In the genomic region with DNA sequence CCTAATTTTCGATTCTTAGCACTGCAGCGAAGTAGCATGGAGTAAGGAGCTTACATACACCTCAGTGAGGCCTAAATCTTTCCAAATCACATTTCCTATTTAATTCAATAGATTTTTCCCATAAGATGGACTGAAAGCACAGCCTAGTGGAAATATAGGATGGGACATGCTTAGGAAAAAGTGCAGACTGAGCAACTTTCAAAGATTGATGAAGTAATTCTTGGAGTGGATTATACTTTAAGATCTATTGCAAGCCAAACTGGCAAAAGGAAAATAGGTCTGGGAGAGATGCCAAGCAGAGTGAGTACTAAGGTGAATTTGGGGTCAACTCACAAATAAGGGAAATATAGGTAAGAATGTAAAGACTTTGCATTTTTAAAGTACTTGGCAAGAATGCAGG, we compare ENCODE assay signal across 18 cellular contexts.
DNase-seq lines count a peak whose midpoint lies in the region; FAIRE-seq and TF ChIP-seq lines count a peak whose summit lies in the region.
"Had no signal": no experiment of that assay in that cellular context is flagged by ENCODE, and none has a peak within 500 bp of the region (broad histone marks: within the 10 kb centered on the region; RNA-seq: fewer than 3 reads in every experiment).

No MANE protein-coding gene starts in this region.

- H3K9me3 Mint-ChIP-seq in neural progenitor cell: no peaks in the 10 kb centered on the region
- H3K9me3 Mint-ChIP-seq: dendritic cell treated with granulocyte-macrophage colony-stimulating factor and Interleukin-4, amounts not matched to agents 40 ng/mL and 50 ng/mL, for 4 days had no signal

- no peak overlapping the region for H3K56ac ChIP-seq in H1 (replicated peaks; ENCODE audit: insufficient read length, low read depth, low read length)

- H3F3A ChIP-seq in neural progenitor cell (ENCODE audit: low read depth): no peaks in the 10 kb centered on the region

- H2AFZ ChIP-seq in H1 (ENCODE audit: low read length): no peak overlapping the region
- H2AFZ ChIP-seq in neural progenitor cell (replicated peaks): no peak overlapping the region

- no peak overlapping the region for H3K27ac Mint-ChIP-seq in neural progenitor cell
- H3K27ac Mint-ChIP-seq: activated CD8-positive, alpha-beta T cell treated with anti-CD3 and anti-CD28 coated beads for 36 hours; dendritic cell treated with granulocyte-macrophage colony-stimulating factor and Interleukin-4, amounts not matched to agents 40 ng/mL and 50 ng/mL, for 4 days had no signal

- H3K18ac ChIP-seq in H1 (ENCODE audit: extremely low read depth, low read length): no peak overlapping the region

- no peaks in the 10 kb centered on the region for H3K27me3 Mint-ChIP-seq in neural progenitor cell (ENCODE audit: insufficient read depth, low read depth)
- H3K27me3 Mint-ChIP-seq: activated CD8-positive, alpha-beta T cell treated with anti-CD3 and anti-CD28 coated beads for 36 hours; dendritic cell treated with granulocyte-macrophage colony-stimulating factor and Interleukin-4, amounts not matched to agents 40 ng/mL and 50 ng/mL, for 4 days had no signal

- FAIRE-seq in HTR-8/SVneo (lab: Jason Lieb, UNC): peak; percentile 74
- no peak for FAIRE-seq in H1 (lab: Jason Lieb, UNC)
- FAIRE-seq: GM18507 had no signal

- no peak overlapping the region for H4K91ac ChIP-seq in H1 (replicated peaks; ENCODE audit: insufficient read length, low read length)

- no peak for TF ChIP-seq POLR2A in H1 (IDR thresholded peaks at IDR 0.05; ENCODE audit: control extremely low read depth in 1 of 2, low read depth in 2 of 2, low read length in 2 of 2)

- intact Hi-C loops in tibial artery (cut with DNase I; ENCODE audit: low total_unique reads): no loop called here

- POLR2A ChIA-PET in H1 (lab: Charles Lee; ENCODE audit: partially characterized antibody): no interaction called here

- CTCF ChIA-PET in H1 (lab: Charles Lee; ENCODE audit: partially characterized antibody): no interaction called here

- no peak overlapping the region for H2BK12ac ChIP-seq in H1 (ENCODE audit: low read depth, low read length)

- H4K20me1 ChIP-seq in H1 (replicated peaks in 1 of 2; ENCODE audit: control insufficient read depth in 1 of 2, insufficient read depth in 2 of 2, low read length in 2 of 2): no peaks in the 10 kb centered on the region
- H4K20me1 ChIP-seq in neural progenitor cell (ENCODE audit: low read depth): no peaks in the 10 kb centered on the region

- H2BK5ac ChIP-seq in H1 (ENCODE audit: low read depth, low read length): no peak overlapping the region

- no peaks in the 10 kb centered on the region for H3K79me1 ChIP-seq in H1 (ENCODE audit: low read depth, low read length)

- no peaks in the 10 kb centered on the region for H3K36me3 ChIP-seq in H1 (ENCODE audit: control insufficient read depth in 2 of 4, insufficient read depth in 4 of 4, low read length in 3 of 4)
- no peaks in the 10 kb centered on the region for H3K36me3 ChIP-seq in neural progenitor cell
- H3K36me3 ChIP-seq in tibial artery: no peaks in the 10 kb centered on the region
- H3K36me3 ChIP-seq: adrenal gland, esophagus muscularis mucosa, HAP-1, left lung, ovary, WERI-Rb-1 had no signal

- H3K4me3 ChIP-seq in H1 (ENCODE audit: extremely low read depth in 1 of 4, insufficient read depth in 2 of 4, low read depth in 3 of 4, low read length in 4 of 4) (no peak overlapping the region), neural progenitor cell (no peak overlapping the region), tibial artery (no peak overlapping the region)
- H3K4me3 ChIP-seq: adrenal gland, esophagus muscularis mucosa, HAP-1, left lung, ovary, skin epidermis had no signal

- no peak overlapping the region for H2BK120ac ChIP-seq in H1 (replicated peaks; ENCODE audit: low read depth, low read length)

- H4K5ac ChIP-seq in H1 (ENCODE audit: insufficient read length, low read depth, low read length): no peak overlapping the region

- no peak overlapping the region for H3K4ac ChIP-seq in H1 (replicated peaks; ENCODE audit: insufficient read length, low read depth, low read length)

- no peaks in the 10 kb centered on the region for H3K36me3 Mint-ChIP-seq in neural progenitor cell

- H3K23me2 ChIP-seq in H1 (ENCODE audit: low read depth, low read length): no peaks in the 10 kb centered on the region

- no peak overlapping the region for H2AK5ac ChIP-seq in H1 (ENCODE audit: low read depth, low read length)

- H3K27me3 ChIP-seq in H1 (replicated peaks in 1 of 4; ENCODE audit: control insufficient read depth in 3 of 4, extremely low read depth in 1 of 4, insufficient read depth in 3 of 4, low read length in 3 of 4): no peaks in the 10 kb centered on the region
- H3K27me3 ChIP-seq in neural progenitor cell: no peaks in the 10 kb centered on the region
- H3K27me3 ChIP-seq in tibial artery: no peaks in the 10 kb centered on the region
- H3K27me3 ChIP-seq: adrenal gland, esophagus muscularis mucosa, left lung, ovary had no signal

- H3K9ac ChIP-seq in H1 (replicated peaks in 1 of 4; ENCODE audit: extremely low read depth in 1 of 4, low read depth in 3 of 4, low read length in 3 of 4) (no peak overlapping the region), neural progenitor cell (no peak overlapping the region)

- TF ChIP-seq CTCF in H1 (IDR thresholded peaks at IDR 0.05; ENCODE audit: control extremely low read depth in 1 of 3, insufficient read depth in 1 of 3, low read depth in 1 of 3, low read length in 3 of 3) (no peak), neural progenitor cell (IDR thresholded peaks at IDR 0.05) (peak; percentile 12), tibial artery (IDR thresholded peaks at IDR 0.05) (no peak)

- no peak overlapping the region for H2BK15ac ChIP-seq in H1 (ENCODE audit: low read length)

- DNase-seq in HTR-8/SVneo (ENCODE audit: insufficient read length, low spot score): no peak
- peak; percentile 2 for DNase-seq in RKO (ENCODE audit: low spot score)
- DNase-seq in H1 (ENCODE audit: low read depth in 1 of 2, low spot score in 2 of 2): no peak
- no peak for DNase-seq in neural progenitor cell (ENCODE audit: low spot score)
- no peak for DNase-seq in globus pallidus (ENCODE audit: low spot score)
- DNase-seq in tibial artery: no peak
- DNase-seq in Kasumi-1 (lab: John Stamatoyannopoulos, UW): no peak
- DNase-seq: activated CD8-positive, alpha-beta T cell treated with anti-CD3 and anti-CD28 coated beads for 36 hours; adrenal gland; left lung; NCI-H526; ovary; WERI-Rb-1 had no signal

- no peak overlapping the region for H2BK20ac ChIP-seq in H1 (ENCODE audit: low read length)

- no peak overlapping the region for H3K14ac ChIP-seq in H1 (ENCODE audit: insufficient read length)

- H3K27ac ChIP-seq in H1 (ENCODE audit: low read depth, low read length) (no peak overlapping the region), neural progenitor cell (no peak overlapping the region), tibial artery (no peak overlapping the region)
- H3K27ac ChIP-seq: adrenal gland, esophagus muscularis mucosa, left lung, ovary, skin epidermis, WERI-Rb-1 had no signal

- H3K9me3 ChIP-seq in H1 (ENCODE audit: insufficient read depth in 2 of 2, low read depth in 1 of 2, low read length in 1 of 2) (no peaks in the 10 kb centered on the region), neural progenitor cell (ENCODE audit: low read depth) (no peaks in the 10 kb centered on the region), tibial artery (no peaks in the 10 kb centered on the region)
- H3K9me3 ChIP-seq: adrenal gland, esophagus muscularis mucosa, HAP-1, left lung, ovary had no signal

- H3K4me3 Mint-ChIP-seq in neural progenitor cell: no peak overlapping the region
- H3K4me3 Mint-ChIP-seq: activated CD8-positive, alpha-beta T cell treated with anti-CD3 and anti-CD28 coated beads for 36 hours; dendritic cell treated with granulocyte-macrophage colony-stimulating factor and Interleukin-4, amounts not matched to agents 40 ng/mL and 50 ng/mL, for 4 days had no signal

- peak; percentile 3 to 12; a peak in 1 of 4 replicates for TF ChIP-seq RAD21 in H1 (IDR thresholded peaks at IDR 0.05 in 1 of 2, conservative IDR thresholded peaks at IDR 0.05 in 1 of 2; ENCODE audit: low read depth in 2 of 2, low read length in 2 of 2)

- TF ChIP-seq EP300 in H1 (IDR thresholded peaks at IDR 0.05; ENCODE audit: borderline replicate concordance in 1 of 2, low read depth in 2 of 2, low read length in 2 of 2): no peak

- H3K79me2 ChIP-seq in H1 (ENCODE audit: control insufficient read depth in 1 of 2, insufficient read depth in 2 of 2, low read length in 2 of 2) (no peaks in the 10 kb centered on the region), neural progenitor cell (ENCODE audit: low read depth) (no peaks in the 10 kb centered on the region)

- 100% methylated on average over 2 of the region's 2 CpGs; no CpG with 5 or more reads in 1 of the 2 experiments for WGBS in H1 (ENCODE audit: extremely low coverage in 1 of 2, insufficient coverage in 1 of 2, insufficient read length in 1 of 2, insufficient replicate concordance in 2 of 2, low coverage in 1 of 2, low lambda C conversion rate in 2 of 2, missing lambda C conversion rate in 1 of 2), 2 experiments

- H3K4me1 Mint-ChIP-seq in neural progenitor cell: peaks cover 7% of the 10 kb centered on the region

- H3K4me1 ChIP-seq in H1 (replicated peaks in 1 of 4; ENCODE audit: control insufficient read depth in 3 of 4, insufficient read depth in 4 of 4, low read length in 3 of 4): no peaks in the 10 kb centered on the region
- H3K4me1 ChIP-seq in neural progenitor cell: peaks cover 3% of the 10 kb centered on the region
- no peaks in the 10 kb centered on the region for H3K4me1 ChIP-seq in tibial artery
- H3K4me1 ChIP-seq: adrenal gland, esophagus muscularis mucosa, HAP-1, left lung had no signal

- H3K4me2 ChIP-seq in H1 (ENCODE audit: insufficient read depth in 1 of 2, low read depth in 2 of 2, low read length in 2 of 2) (no peak overlapping the region), neural progenitor cell (no peak overlapping the region)

- H3K23ac ChIP-seq in H1 (ENCODE audit: insufficient read length): no peak overlapping the region

- H4K8ac ChIP-seq in H1 (ENCODE audit: extremely low read depth, insufficient read depth, low read length): no peak overlapping the region

TF ChIP-seq in H1, 55 proteins besides CTCF, POLR2A, EP300 and RAD21:
- TF ChIP-seq SP1 (IDR thresholded peaks at IDR 0.05; ENCODE audit: low read depth, low read length): no peak
- TF ChIP-seq, protein P1, sequence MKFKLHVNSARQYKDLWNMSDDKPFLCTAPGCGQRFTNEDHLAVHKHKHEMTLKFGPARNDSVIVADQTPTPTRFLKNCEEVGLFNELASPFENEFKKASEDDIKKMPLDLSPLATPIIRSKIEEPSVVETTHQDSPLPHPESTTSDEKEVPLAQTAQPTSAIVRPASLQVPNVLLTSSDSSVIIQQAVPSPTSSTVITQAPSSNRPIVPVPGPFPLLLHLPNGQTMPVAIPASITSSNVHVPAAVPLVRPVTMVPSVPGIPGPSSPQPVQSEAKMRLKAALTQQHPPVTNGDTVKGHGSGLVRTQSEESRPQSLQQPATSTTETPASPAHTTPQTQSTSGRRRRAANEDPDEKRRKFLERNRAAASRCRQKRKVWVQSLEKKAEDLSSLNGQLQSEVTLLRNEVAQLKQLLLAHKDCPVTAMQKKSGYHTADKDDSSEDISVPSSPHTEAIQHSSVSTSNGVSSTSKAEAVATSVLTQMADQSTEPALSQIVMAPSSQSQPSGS (IDR thresholded peaks at IDR 0.05; ENCODE audit: low read length): no peak
